In the genomic region with DNA sequence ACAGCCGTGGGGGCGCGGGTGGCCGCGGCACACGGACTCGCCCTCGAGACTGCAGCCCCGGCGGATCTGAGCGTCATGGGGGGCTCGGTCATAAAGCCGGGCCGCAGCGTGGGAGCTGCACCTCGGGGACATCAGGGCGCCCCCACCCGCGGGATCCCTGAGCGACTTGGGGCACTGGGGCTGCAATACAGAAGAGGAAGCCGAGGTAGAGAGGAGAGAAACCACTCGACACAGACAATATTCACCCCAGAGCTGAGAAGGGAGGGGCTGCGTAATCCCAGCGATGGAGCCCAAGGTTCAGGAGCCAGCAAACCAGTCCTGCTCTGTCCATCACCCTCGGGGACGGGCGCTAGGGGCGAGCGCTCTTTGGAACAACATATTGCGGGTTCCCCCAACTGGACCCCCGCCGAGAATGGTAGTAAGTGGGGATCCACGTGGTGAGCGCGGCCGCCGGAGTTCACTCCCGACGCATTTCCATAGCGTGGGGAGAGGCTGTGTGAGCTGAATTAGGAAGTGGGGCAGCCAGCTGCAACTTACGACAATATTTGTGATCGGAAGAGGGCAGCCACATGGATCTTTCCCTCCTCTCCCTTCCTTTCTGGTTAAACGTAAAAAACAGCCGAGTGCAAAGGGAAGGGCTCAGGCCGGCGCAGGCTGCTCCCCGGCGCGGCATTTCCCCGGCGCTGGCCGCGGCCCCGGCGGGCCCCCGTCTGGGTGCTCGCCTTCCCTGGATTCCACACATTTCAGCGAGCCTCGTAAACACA, we compare ENCODE assay signal across 8 cellular contexts. TPM values are rescaled to one million over a fixed set of nuclear protein-coding genes. Genes with fewer than 3 reads are reported as not detected.
A peak's percentile ranks its signal among the peaks of the same experiment; 100 is the strongest.
DNase-seq lines count a peak whose midpoint lies in the region; FAIRE-seq and TF ChIP-seq lines count a peak whose summit lies in the region.

No MANE protein-coding gene starts in this region.

- no peak for FAIRE-seq in bronchial epithelial cell (lab: Jason Lieb, UNC)

- H3K36me3 ChIP-seq in HUES48 (ENCODE audit: control insufficient read depth, insufficient read depth, low read length) (peaks cover 14% of the 10 kb centered on the region), bronchial epithelial cell (ENCODE audit: control insufficient read depth, insufficient read depth, low read length) (no peaks in the 10 kb centered on the region), kidney epithelial cell (ENCODE audit: control insufficient read depth, insufficient read depth, low read length) (no peaks in the 10 kb centered on the region)

- peak overlapping the region; percentile 75 for H3K9ac ChIP-seq in HUES48 (ENCODE audit: low read depth, low read length)

- no peaks in the 10 kb centered on the region for H3K9me3 ChIP-seq in HUES48 (ENCODE audit: control insufficient read depth, insufficient read depth, low read length)

- H3K4me3 ChIP-seq in HUES48 (ENCODE audit: low read depth, low read length) (peak overlapping the region; percentile 90), bronchial epithelial cell (ENCODE audit: low read depth, low read length) (peak overlapping the region; percentile 77), kidney epithelial cell (ENCODE audit: low read depth, low read length) (peak overlapping the region; percentile 65)

- H3K27ac ChIP-seq in HUES48 (ENCODE audit: low read depth, low read length) = peak overlapping the region; percentile 90

- peak; percentile 0 for TF ChIP-seq CTCF in bronchial epithelial cell (IDR thresholded peaks at IDR 0.05; ENCODE audit: insufficient read depth, low read length, severe bottlenecking)
- no peak for TF ChIP-seq CTCF in kidney epithelial cell (IDR thresholded peaks at IDR 0.05; ENCODE audit: insufficient read depth, low read length, poor library complexity, severe bottlenecking)

- peak; percentile 36 for DNase-seq in activated CD4-positive, alpha-beta T cell treated with anti-CD3 and anti-CD28 coated beads for 48 hours
- no peak for DNase-seq in activated CD4-positive, alpha-beta T cell treated with anti-CD3 and anti-CD28 coated beads, Interleukin-2, amount 50 U/mL, for 4 hours
- DNase-seq in SK-N-DZ (ENCODE audit: low spot score) (peak; percentile 32), bronchial epithelial cell (ENCODE audit: low read depth) (peak; percentile 36), kidney epithelial cell (ENCODE audit: low read depth) (no peak), NCI-H187 (lab: John Stamatoyannopoulos, UW) (no peak)
- peak; percentile 30 to 34 for DNase-seq in stimulated activated CD4-positive, alpha-beta T cell treated with anti-CD3 and anti-CD28 coated beads, Interleukin-2, amount 100 ng/mL, for 24 hours

- peaks cover 26% of the 10 kb centered on the region for H3K4me1 ChIP-seq in HUES48 (ENCODE audit: control insufficient read depth, insufficient read depth, low read length)

- peaks cover 3% of the 10 kb centered on the region for H3K27me3 ChIP-seq in HUES48 (ENCODE audit: control insufficient read depth, insufficient read depth, low read length)
- no peaks in the 10 kb centered on the region for H3K27me3 ChIP-seq in bronchial epithelial cell (ENCODE audit: control insufficient read depth, insufficient read depth, low read length)
- no peaks in the 10 kb centered on the region for H3K27me3 ChIP-seq in kidney epithelial cell (ENCODE audit: control insufficient read depth, insufficient read depth, low read length)

RNA-seq across cellular contexts. Expression of gene PTCH1, which starts 9.9 kb away (rescaled TPM):
- polyA plus RNA-seq in SK-N-DZ (2014; cell fraction: cytosol; rRNA removed) = 6.5 and 7.5 TPM in 2 replicates
- 11.4 and 18.6 TPM in 2 replicates for polyA plus RNA-seq in SK-N-DZ (2014; cell fraction: nucleus; rRNA removed)
- total RNA-seq in bronchial epithelial cell (0.64 and 1.6 TPM in 2 replicates), kidney epithelial cell (2.8 and 7.3 TPM in 2 replicates)

Comparison
In these comparisons a context has a peak if more than half of its experiments do, and no peak if none do; other contexts are left out.
1. DNase-seq: peak in activated CD4-positive, alpha-beta T cell treated with anti-CD3 and anti-CD28 coated beads for 48 hours (single experiment), SK-N-DZ (single experiment), bronchial epithelial cell (single experiment) and stimulated activated CD4-positive, alpha-beta T cell treated with anti-CD3 and anti-CD28 coated beads, Interleukin-2, amount 100 ng/mL, for 24 hours (2 of 2); none in activated CD4-positive, alpha-beta T cell treated with anti-CD3 and anti-CD28 coated beads, Interleukin-2, amount 50 U/mL, for 4 hours (0 of 2), kidney epithelial cell (single experiment) and NCI-H187 (0 of 2).
2. Peak in every context shown above with its lines, with median percentiles within 50 percentile points of each other: H3K4me3 ChIP-seq.